20 cellular contexts compared by ENCODE assay signal in genomic region chr15:100334456-100334855, GRCh38.
"Had no signal": no experiment of that assay in that cellular context is flagged by ENCODE, and none has a peak within 500 bp of the region (broad histone marks: within the 10 kb centered on the region; RNA-seq: fewer than 3 reads in every experiment).

No MANE protein-coding gene starts in this region.

- H3K4me3 Mint-ChIP-seq: activated CD4-positive, alpha-beta memory T cell treated with anti-CD3 and anti-CD28 coated beads for 36 hours; dendritic cell treated with granulocyte-macrophage colony-stimulating factor and Interleukin-4, amounts not matched to agents 40 ng/mL and 50 ng/mL, for 4 days; mesothelial cell of epicardium; stimulated activated effector memory CD8-positive, alpha-beta T cell treated with anti-CD3 and anti-CD28 coated beads, Interleukin-12 subunit alpha, Interleukin-12 subunit beta, amount 100 ng/mL, for 72 hours had no signal

- H3K27me3 Mint-ChIP-seq: activated CD4-positive, alpha-beta memory T cell treated with anti-CD3 and anti-CD28 coated beads for 36 hours had no signal

- H3K27ac ChIP-seq: stomach, suprapubic skin, transverse colon had no signal

- H3K9me3 ChIP-seq: stomach, suprapubic skin, transverse colon had no signal

- H3K27me3 ChIP-seq: transverse colon had no signal

- H3K27ac Mint-ChIP-seq: activated CD4-positive, alpha-beta memory T cell treated with anti-CD3 and anti-CD28 coated beads for 36 hours; activated naive CD4-positive, alpha-beta T cell treated with anti-CD3 and anti-CD28 coated beads, Interleukin-2, amount 50 U/mL, for 72 hours; dendritic cell treated with granulocyte-macrophage colony-stimulating factor and Interleukin-4, amounts not matched to agents 40 ng/mL and 50 ng/mL, for 4 days; stimulated activated effector memory CD8-positive, alpha-beta T cell treated with anti-CD3 and anti-CD28 coated beads, Interleukin-12 subunit alpha, Interleukin-12 subunit beta, amount 100 ng/mL, for 72 hours had no signal

- H3K9me3 Mint-ChIP-seq: activated CD4-positive, alpha-beta memory T cell treated with anti-CD3 and anti-CD28 coated beads for 36 hours; activated naive CD4-positive, alpha-beta T cell treated with anti-CD3 and anti-CD28 coated beads, Interleukin-2, amount 50 U/mL, for 72 hours; dendritic cell treated with granulocyte-macrophage colony-stimulating factor and Interleukin-4, amounts not matched to agents 40 ng/mL and 50 ng/mL, for 4 days; mesothelial cell of epicardium; stimulated activated effector memory CD8-positive, alpha-beta T cell treated with anti-CD3 and anti-CD28 coated beads, Interleukin-12 subunit alpha, Interleukin-12 subunit beta, amount 100 ng/mL, for 72 hours; T-cell had no signal

- DNase-seq: activated CD4-positive, alpha-beta memory T cell treated with anti-CD3 and anti-CD28 coated beads for 36 hours; activated CD4-positive, alpha-beta T cell treated with anti-CD3 and anti-CD28 coated beads for 1 hour; activated T-cell treated with anti-CD3 and anti-CD28 coated beads for 4 hours; amygdala; cerebellar nuclear complex; effector CD4-positive, alpha-beta T cell; foreskin melanocyte; left ventricle myocardium superior; mammary epithelial cell; occipital lobe; stimulated activated CD4-positive, alpha-beta T cell treated with anti-CD3 and anti-CD28 coated beads, Interleukin-2, amount 100 ng/mL, for 24 hours; stomach; T-cell; transverse colon had no signal

- H3K36me3 ChIP-seq: suprapubic skin, transverse colon had no signal

- H3K4me3 ChIP-seq: stomach, suprapubic skin, transverse colon had no signal

- H3K36me3 Mint-ChIP-seq: activated CD4-positive, alpha-beta memory T cell treated with anti-CD3 and anti-CD28 coated beads for 36 hours; activated naive CD4-positive, alpha-beta T cell treated with anti-CD3 and anti-CD28 coated beads, Interleukin-2, amount 50 U/mL, for 72 hours; stimulated activated effector memory CD8-positive, alpha-beta T cell treated with anti-CD3 and anti-CD28 coated beads, Interleukin-12 subunit alpha, Interleukin-12 subunit beta, amount 100 ng/mL, for 72 hours; T-cell had no signal

- ATAC-seq: activated naive CD4-positive, alpha-beta T cell treated with anti-CD3 and anti-CD28 coated beads, Interleukin-2, amount 50 U/mL, for 72 hours; left ventricle myocardium superior; sciatic nerve; stimulated activated effector memory CD8-positive, alpha-beta T cell treated with anti-CD3 and anti-CD28 coated beads, Interleukin-12 subunit alpha, Interleukin-12 subunit beta, amount 100 ng/mL, for 72 hours; T-cell had no signal
